ENCODE assay signal across 8 cellular contexts in the genomic region with DNA sequence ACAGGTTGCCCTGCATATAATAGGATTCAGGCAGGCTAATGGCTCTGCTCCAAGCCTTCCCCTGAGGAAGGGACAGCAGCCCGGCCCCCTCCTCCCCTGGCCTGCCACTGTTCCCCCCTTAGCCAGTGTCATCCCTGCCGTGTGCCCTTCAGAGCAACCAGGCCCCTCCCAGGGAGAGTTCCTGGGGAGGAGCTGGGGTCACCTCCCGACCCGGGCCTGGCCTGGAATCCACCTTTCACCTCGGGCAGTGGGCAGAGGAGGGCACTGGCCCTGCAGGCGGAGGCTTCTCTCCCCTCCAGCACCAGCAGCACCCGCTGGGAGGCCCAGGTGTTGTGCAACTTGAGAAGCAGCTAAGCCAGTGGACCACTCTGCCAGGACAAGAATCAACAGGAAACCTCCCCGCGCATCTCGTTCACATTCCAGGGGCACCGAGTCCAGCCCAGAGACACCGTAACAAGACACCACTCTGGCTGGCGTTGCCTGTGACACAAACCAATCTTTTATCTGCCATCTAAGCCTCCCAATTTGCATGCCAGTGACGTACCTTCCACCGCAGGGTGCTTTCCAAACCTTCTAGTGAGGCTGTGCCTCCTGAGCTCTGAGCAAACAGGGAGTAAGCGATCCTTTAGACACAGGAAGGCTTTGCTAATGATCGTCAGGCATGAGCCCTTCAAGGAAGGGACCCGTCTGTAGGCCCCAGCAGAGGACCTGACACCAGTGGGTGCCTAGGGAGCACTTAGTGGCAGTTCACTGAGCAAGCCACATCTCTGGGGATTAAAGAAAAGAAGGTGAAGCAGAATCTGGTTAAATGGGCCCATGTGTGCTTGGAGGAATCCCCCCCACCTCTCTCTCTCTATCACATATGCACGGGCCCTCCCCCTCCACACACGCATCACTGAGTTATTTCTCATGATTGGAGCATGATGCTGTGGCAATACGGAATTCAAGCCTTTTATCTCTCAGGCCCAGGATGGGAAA.
A peak's percentile ranks its signal among the peaks of the same experiment; 100 is the strongest.
DNase-seq lines count a peak whose midpoint lies in the region; ATAC-seq and TF ChIP-seq lines count a peak whose summit lies in the region.

No MANE protein-coding gene starts in this region.

- DNase-seq in AG04449 (ENCODE audit: low read depth, low spot score) (peak; percentile 82), NCI-H524 treated with DMSO at 0.1 percent for 48 hours (lab: John Stamatoyannopoulos, UW) (peak; percentile 97), iPS-NIHi7 (ENCODE audit: extremely low spot score) (peak; percentile 84)
- peak; percentile 32 to 62 for DNase-seq in activated T-cell treated with anti-CD3 and anti-CD28 coated beads, Interleukin-2, amount 50 U/mL, for 72 hours
- peak; percentile 42 for DNase-seq in stimulated activated CD4-positive, alpha-beta T cell treated with anti-CD3 and anti-CD28 coated beads, Interleukin-4, amount 100 ng/mL, for 1 hour

- POLR2A ChIA-PET in AG04449 (lab: Yijun Ruan, JAX), result interaction anchor here (1.0 kb wide), 1 partner anchor 97 kb away, joined by 4 read pairs; no protein-coding TSS in a partner anchor

- H3K36me3 Mint-ChIP-seq in activated T-cell treated with anti-CD3 and anti-CD28 coated beads, Interleukin-2, amount 50 U/mL, for 72 hours (ENCODE audit: insufficient read depth in 2 of 2), result peaks cover 0 to 2% of the 10 kb centered on the region in 2 donors

- in situ Hi-C loops in GM18951 (cut with MboI; ENCODE audit: low sequenced_read_pairs, unreplicated experiment), result no loop called here

- peak; percentile 37 for TF ChIP-seq POLR2A in GM18951 (IDR thresholded peaks at IDR 0.05; ENCODE audit: extremely low read depth, insufficient read depth, insufficient read length)

- no peak for TF ChIP-seq CTCF in AG04449 (IDR thresholded peaks at IDR 0.05; ENCODE audit: insufficient read depth, low read length, missing control alignments)

- H3K4me3 Mint-ChIP-seq in activated T-cell treated with anti-CD3 and anti-CD28 coated beads, Interleukin-2, amount 50 U/mL, for 72 hours, result peak overlapping the region in 1 of 2 donors; percentile 44

- H3K4me1 Mint-ChIP-seq in activated T-cell treated with anti-CD3 and anti-CD28 coated beads, Interleukin-2, amount 50 U/mL, for 72 hours (ENCODE audit: low read depth), result no peaks in the 10 kb centered on the region

- CTCF ChIA-PET in AG04449 (lab: Yijun Ruan, JAX), result no interaction called here

- no peak overlapping the region for H3K4me3 ChIP-seq in AG04449 (ENCODE audit: low read depth, low read length)

- peaks cover 3% of the 10 kb centered on the region in 2 donors for H3K9me3 Mint-ChIP-seq in activated T-cell treated with anti-CD3 and anti-CD28 coated beads, Interleukin-2, amount 50 U/mL, for 72 hours

- H3K27me3 Mint-ChIP-seq in activated T-cell treated with anti-CD3 and anti-CD28 coated beads, Interleukin-2, amount 50 U/mL, for 72 hours (ENCODE audit: low read depth), result no peaks in the 10 kb centered on the region

- no peak overlapping the region for H3K27ac Mint-ChIP-seq in activated T-cell treated with anti-CD3 and anti-CD28 coated beads, Interleukin-2, amount 50 U/mL, for 72 hours

- ATAC-seq in HG03135 (IDR thresholded peaks at IDR 0.05; ENCODE audit: unreplicated experiment) (peak; percentile 68), GM21526 (IDR thresholded peaks at IDR 0.05; ENCODE audit: low FRiP score, unreplicated experiment) (no peak)
- peak; percentile 87 to 97 for ATAC-seq in activated T-cell treated with anti-CD3 and anti-CD28 coated beads, Interleukin-2, amount 50 U/mL, for 72 hours (replicated peaks in 1 of 2)

Comparison
In these comparisons a context has a peak if more than half of its experiments do, and no peak if none do; other contexts are left out.
1. DNase-seq: peak in every context shown above with its lines; median percentile 97 in NCI-H524 treated with DMSO at 0.1 percent for 48 hours; 84 in iPS-NIHi7; 82 in AG04449; 47 in activated T-cell treated with anti-CD3 and anti-CD28 coated beads, Interleukin-2, amount 50 U/mL, for 72 hours; 42 in stimulated activated CD4-positive, alpha-beta T cell treated with anti-CD3 and anti-CD28 coated beads, Interleukin-4, amount 100 ng/mL, for 1 hour.